In the genomic region with DNA sequence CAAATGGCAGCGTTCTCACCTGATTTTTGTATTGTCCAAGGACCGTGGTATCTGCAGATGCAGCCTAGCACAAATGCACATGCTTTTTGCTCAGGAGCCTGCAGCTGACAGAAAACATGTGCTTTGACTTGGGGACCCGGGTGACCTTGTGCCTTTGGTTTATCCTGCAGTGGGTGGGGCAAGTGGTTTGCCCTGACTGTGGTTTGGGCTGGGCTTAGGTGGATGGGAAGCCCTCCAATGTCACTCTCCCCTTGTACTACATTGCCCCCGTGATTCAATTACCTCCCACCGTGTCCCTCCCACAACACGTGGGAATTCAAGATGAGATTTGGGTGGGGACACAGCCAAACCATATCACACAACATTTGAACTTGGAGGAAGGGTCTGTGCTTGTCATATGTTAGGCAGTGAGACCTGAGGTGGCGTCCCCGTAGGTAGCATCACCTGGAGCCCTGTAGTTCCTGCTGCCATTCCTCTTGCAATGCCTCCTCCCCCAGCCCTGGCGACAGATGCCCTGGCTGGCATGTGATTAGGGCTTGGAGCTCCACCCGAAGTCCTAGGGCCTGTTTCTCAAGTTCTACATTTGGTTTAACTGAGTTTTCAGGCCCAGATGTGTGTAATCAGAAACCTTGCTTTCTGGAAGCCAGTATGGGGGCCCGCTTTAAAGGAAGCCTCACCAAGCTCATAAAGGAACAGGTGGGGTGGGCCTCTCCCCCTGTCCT, we compare ENCODE assay signal across 9 cellular contexts. TPM values are rescaled to one million over a fixed set of nuclear protein-coding genes. Genes with fewer than 3 reads are reported as not detected.
DNase-seq lines count a peak whose midpoint lies in the region; ATAC-seq, FAIRE-seq and TF ChIP-seq lines count a peak whose summit lies in the region.
"Had no signal": no experiment of that assay in that cellular context is flagged by ENCODE, and none has a peak within 500 bp of the region (broad histone marks: within the 10 kb centered on the region; RNA-seq: fewer than 3 reads in every experiment).

No MANE protein-coding gene starts in this region.

- no peak for ATAC-seq in GM19455 (IDR thresholded peaks at IDR 0.05; ENCODE audit: unreplicated experiment)

- H3K36me3 ChIP-seq in GM06990 (ENCODE audit: control insufficient read depth, insufficient read depth, low read length) (no peaks in the 10 kb centered on the region; the same call in 1 of the 2 replicates), endodermal cell (ENCODE audit: control insufficient read depth, insufficient read depth, low read length) (no peaks in the 10 kb centered on the region), ovary (no peaks in the 10 kb centered on the region)

- no peaks in the 10 kb centered on the region for H3K9me3 Mint-ChIP-seq in endodermal cell

- TF ChIP-seq POLR2A in ovary (IDR thresholded peaks at IDR 0.05) (no peak), H54 (IDR thresholded peaks at IDR 0.05; ENCODE audit: low read depth, low read length) (no peak)

- no peak for TF ChIP-seq EP300 in ovary (IDR thresholded peaks at IDR 0.05)

- no peak for FAIRE-seq in H54 (lab: Jason Lieb, UNC)

- H3K9me3 ChIP-seq in endodermal cell (ENCODE audit: control insufficient read depth, low read length) (no peaks in the 10 kb centered on the region), ovary (no peaks in the 10 kb centered on the region)

- H3K4me3 ChIP-seq in GM06990 (replicated peaks; ENCODE audit: low read depth, low read length) (peak overlapping the region; percentile 97), endodermal cell (ENCODE audit: low read length) (peak overlapping the region; percentile 83), ovary (peak overlapping the region; percentile 72)

- no peaks in the 10 kb centered on the region for H3K27me3 ChIP-seq in GM06990 (replicated peaks; ENCODE audit: control insufficient read depth, insufficient read depth, low read length)
- H3K27me3 ChIP-seq in endodermal cell (ENCODE audit: control insufficient read depth, insufficient read depth, low read length, poor library complexity, severe bottlenecking): peaks cover 39% of the 10 kb centered on the region
- no peaks in the 10 kb centered on the region for H3K27me3 ChIP-seq in ovary

- peaks cover 64% of the 10 kb centered on the region for H3K27me3 Mint-ChIP-seq in endodermal cell (ENCODE audit: insufficient read depth)

- peak overlapping the region; percentile 80 for H3K4me3 Mint-ChIP-seq in endodermal cell

- DNase-seq in GM06990 (ENCODE audit: extremely low read depth, insufficient read length) (no peak), NCI-H2171 treated with DMSO at 0.1 percent for 48 hours (lab: John Stamatoyannopoulos, UW) (peak; percentile 87), endodermal cell (peak; percentile 70), ovary (no peak), retina (no peak), H54 (ENCODE audit: insufficient read length, low spot score) (no peak), NCI-H1092 treated with DMSO at 0.1 percent for 48 hours (lab: John Stamatoyannopoulos, UW) (no peak)
- DNase-seq: central memory CD4-positive, alpha-beta T cell had no signal

- no peak overlapping the region for H3K27ac ChIP-seq in endodermal cell (ENCODE audit: low read depth, low read length)
- H3K27ac ChIP-seq in ovary: no peak overlapping the region

- WGBS in endodermal cell (ENCODE audit: insufficient coverage in 1 of 2, insufficient read length in 1 of 2), 2 experiments: 30 to 56% methylated on average over 4 to 11 of the region's 11 CpGs
- WGBS in ovary, 3 donors: 69 to 75% (median 70%) methylated on average over 11 of the region's 11 CpGs

- peaks cover 23% of the 10 kb centered on the region for H3K4me1 Mint-ChIP-seq in endodermal cell

- H3K4me1 ChIP-seq in endodermal cell (ENCODE audit: control insufficient read depth, insufficient read depth, low read length) (peaks cover 8% of the 10 kb centered on the region), ovary (ENCODE audit: insufficient read depth) (peaks cover 6% of the 10 kb centered on the region)

- TF ChIP-seq CTCF in GM06990 (IDR thresholded peaks at IDR 0.05; ENCODE audit: insufficient read depth, low read length, poor library complexity, severe bottlenecking) (no peak), endodermal cell (conservative IDR thresholded peaks at IDR 0.05) (no peak), ovary (IDR thresholded peaks at IDR 0.05) (no peak)

- no peak overlapping the region for H3K27ac Mint-ChIP-seq in endodermal cell

- H3K9ac ChIP-seq in endodermal cell (ENCODE audit: extremely low read depth, low read length, poor library complexity, severe bottlenecking): peak overlapping the region; percentile 56

- intact Hi-C loops in ovary (cut with DNase I): no loop called here

- peaks cover 2% of the 10 kb centered on the region for H3K36me3 Mint-ChIP-seq in endodermal cell (ENCODE audit: low read depth)

RNA-seq across cellular contexts. Expression of a gene that starts 2.1 kb away (rescaled TPM):
- total RNA-seq in endodermal cell (10 to 100 TPM; 21.9 to 37.2 TPM), ovary (10 to 100 TPM in 1 of 7 donors, 1 to 10 TPM in 3, under 1 TPM in 3; 0.65 to 13.3 (median 2.3) TPM)
- polyA plus RNA-seq in endodermal cell (2013, experiment 1 of 2): 2.1 TPM
- polyA plus RNA-seq in endodermal cell (2013, experiment 2 of 2): 1.8 TPM
- polyA plus RNA-seq in ovary: 1 to 10 TPM in 1 of 2 donors, under 1 TPM in 1; 0.85 to 1.9 TPM

Comparison
In these comparisons a context has a peak if more than half of its experiments do, and no peak if none do; other contexts are left out.
1. DNase-seq: peak in NCI-H2171 treated with DMSO at 0.1 percent for 48 hours (single experiment) and endodermal cell (single experiment); none in GM06990 (single experiment), ovary (0 of 5), retina (single experiment), H54 (single experiment) and NCI-H1092 treated with DMSO at 0.1 percent for 48 hours (single experiment).
2. Peak in every context shown above with its lines, with median percentiles within 50 percentile points of each other: H3K4me3 ChIP-seq.